ENCODE assay signal across 2 cellular contexts in genomic region chr7:127245582-127245981, GRCh38.
TF ChIP-seq lines count a peak whose summit lies in the region.

No MANE protein-coding gene starts in this region.

TF ChIP-seq in liver, 16 proteins besides CTCF, POLR2A, EP300 and RAD21:
- TF ChIP-seq JUND (IDR thresholded peaks at IDR 0.05) (no peak), SP1 (IDR thresholded peaks at IDR 0.05) (no peak), GABPA (IDR thresholded peaks at IDR 0.05 in 1 of 2, conservative IDR thresholded peaks at IDR 0.05 in 1 of 2) (no peak), RXRA (IDR thresholded peaks at IDR 0.05) (no peak), HNF4A (conservative IDR thresholded peaks at IDR 0.05) (no peak), TAF1 (conservative IDR thresholded peaks at IDR 0.05) (no peak), YY1 (IDR thresholded peaks at IDR 0.05) (no peak), ATF3 (IDR thresholded peaks at IDR 0.05) (no peak)
- TF ChIP-seq, protein P1, sequence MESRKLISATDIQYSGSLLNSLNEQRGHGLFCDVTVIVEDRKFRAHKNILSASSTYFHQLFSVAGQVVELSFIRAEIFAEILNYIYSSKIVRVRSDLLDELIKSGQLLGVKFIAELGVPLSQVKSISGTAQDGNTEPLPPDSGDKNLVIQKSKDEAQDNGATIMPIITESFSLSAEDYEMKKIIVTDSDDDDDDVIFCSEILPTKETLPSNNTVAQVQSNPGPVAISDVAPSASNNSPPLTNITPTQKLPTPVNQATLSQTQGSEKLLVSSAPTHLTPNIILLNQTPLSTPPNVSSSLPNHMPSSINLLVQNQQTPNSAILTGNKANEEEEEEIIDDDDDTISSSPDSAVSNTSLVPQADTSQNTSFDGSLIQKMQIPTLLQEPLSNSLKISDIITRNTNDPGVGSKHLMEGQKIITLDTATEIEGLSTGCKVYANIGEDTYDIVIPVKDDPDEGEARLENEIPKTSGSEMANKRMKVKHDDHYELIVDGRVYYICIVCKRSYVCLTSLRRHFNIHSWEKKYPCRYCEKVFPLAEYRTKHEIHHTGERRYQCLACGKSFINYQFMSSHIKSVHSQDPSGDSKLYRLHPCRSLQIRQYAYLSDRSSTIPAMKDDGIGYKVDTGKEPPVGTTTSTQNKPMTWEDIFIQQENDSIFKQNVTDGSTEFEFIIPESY (IDR thresholded peaks at IDR 0.05): no peak
- TF ChIP-seq, protein P2, sequence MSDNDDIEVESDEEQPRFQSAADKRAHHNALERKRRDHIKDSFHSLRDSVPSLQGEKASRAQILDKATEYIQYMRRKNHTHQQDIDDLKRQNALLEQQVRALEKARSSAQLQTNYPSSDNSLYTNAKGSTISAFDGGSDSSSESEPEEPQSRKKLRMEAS (IDR thresholded peaks at IDR 0.05): no peak

TF ChIP-seq in HepG2, 621 proteins besides CTCF, POLR2A, EP300 and RAD21:
- TF ChIP-seq DMAP1 (CRISPR knock-in tag; IDR thresholded peaks at IDR 0.05) (no peak), ZNF432 (CRISPR knock-in tag; IDR thresholded peaks at IDR 0.05; ENCODE audit: borderline replicate concordance) (no peak), NCOA5 (CRISPR knock-in tag; IDR thresholded peaks at IDR 0.05) (no peak), ZNF234 (CRISPR knock-in tag; conservative IDR thresholded peaks at IDR 0.05) (no peak), HMGXB4 (CRISPR knock-in tag; IDR thresholded peaks at IDR 0.05; ENCODE audit: borderline replicate concordance in 1 of 2, low read depth in 1 of 2) (no peak), ZBTB1 (CRISPR knock-in tag; IDR thresholded peaks at IDR 0.05; ENCODE audit: borderline replicate concordance) (no peak)
